ENCODE assay signal across 12 cellular contexts in genomic region chr5:163760498-163760897, GRCh38.
DNase-seq lines count a peak whose midpoint lies in the region; ATAC-seq, FAIRE-seq and TF ChIP-seq lines count a peak whose summit lies in the region.
"Had no signal": no experiment of that assay in that cellular context is flagged by ENCODE, and none has a peak within 500 bp of the region (broad histone marks: within the 10 kb centered on the region; RNA-seq: fewer than 3 reads in every experiment).

No MANE protein-coding gene starts in this region.

- no peak for ATAC-seq in GM19035 (IDR thresholded peaks at IDR 0.05; ENCODE audit: unreplicated experiment)
- ATAC-seq in omental fat pad (ENCODE audit: low FRiP score) = no peak

- no peak for FAIRE-seq in GM12891 (lab: Jason Lieb, UNC)
- FAIRE-seq: frontal cortex had no signal

- H2AFZ ChIP-seq in smooth muscle cell (ENCODE audit: low read depth) = no peak overlapping the region

- 69% methylated on average over 3 of the region's 3 CpGs for WGBS in smooth muscle cell (ENCODE audit: low lambda C conversion rate)

- TF ChIP-seq CTCF in omental fat pad (IDR thresholded peaks at IDR 0.05) (no peak), smooth muscle cell (IDR thresholded peaks at IDR 0.05; ENCODE audit: borderline replicate concordance, insufficient read depth, poor library complexity, severe bottlenecking) (no peak)

- no peaks in the 10 kb centered on the region for H3K4me1 ChIP-seq in smooth muscle cell (ENCODE audit: low read depth)
- H3K4me1 ChIP-seq: left ventricle myocardium inferior, transverse colon had no signal

- no peaks in the 10 kb centered on the region for H3K9me3 ChIP-seq in smooth muscle cell (replicated peaks; ENCODE audit: low read depth)
- H3K9me3 ChIP-seq: transverse colon had no signal

- peaks cover 35% of the 10 kb centered on the region for H3K27me3 ChIP-seq in smooth muscle cell (ENCODE audit: low read depth)
- H3K27me3 ChIP-seq: transverse colon had no signal

- DNase-seq in EL = peak; percentile 91
- peak; percentile 15 for DNase-seq in NOMO-1 treated with DMSO at 0.1 percent for 48 hours (lab: John Stamatoyannopoulos, UW; ENCODE audit: unreplicated experiment)
- peak; percentile 3 for DNase-seq in epithelial cell of prostate (ENCODE audit: low read depth, low spot score)
- DNase-seq in non-pigmented ciliary epithelial cell (ENCODE audit: low read depth) = peak; percentile 97
- DNase-seq in omental fat pad (ENCODE audit: low spot score) = no peak
- DNase-seq in smooth muscle cell (lab: John Stamatoyannopoulos, UW; ENCODE audit: unreplicated experiment) = no peak
- DNase-seq in GM12891 (ENCODE audit: insufficient read length, low spot score) = no peak
- DNase-seq: left ventricle myocardium inferior, NCI-H2081 treated with DMSO at 0.1 percent for 48 hours, transverse colon had no signal

- no peak overlapping the region for H3K9ac ChIP-seq in smooth muscle cell (ENCODE audit: low read depth)

- H3K4me2 ChIP-seq in smooth muscle cell = no peak overlapping the region

- no peaks in the 10 kb centered on the region for H4K20me1 ChIP-seq in smooth muscle cell (ENCODE audit: low read depth)

- no peaks in the 10 kb centered on the region for H3K36me3 ChIP-seq in smooth muscle cell (ENCODE audit: low read depth)
- H3K36me3 ChIP-seq: left ventricle myocardium inferior, transverse colon had no signal

- H3F3A ChIP-seq in smooth muscle cell (ENCODE audit: low read depth) = no peaks in the 10 kb centered on the region

- no peak for TF ChIP-seq POLR2A in GM12891 (IDR thresholded peaks at IDR 0.05; ENCODE audit: low read depth, low read length)

- no peak overlapping the region for H3K4me3 ChIP-seq in smooth muscle cell
- H3K4me3 ChIP-seq: left ventricle myocardium inferior, transverse colon had no signal

- H3K27ac ChIP-seq in epithelial cell of prostate (no peak overlapping the region), smooth muscle cell (ENCODE audit: low read depth) (no peak overlapping the region)
- H3K27ac ChIP-seq: left ventricle myocardium inferior, transverse colon had no signal

- H3K79me2 ChIP-seq in smooth muscle cell (ENCODE audit: low read depth) = no peaks in the 10 kb centered on the region

TF ChIP-seq in GM12891, 5 proteins besides CTCF, POLR2A, EP300 and RAD21:
- TF ChIP-seq TAF1 (IDR thresholded peaks at IDR 0.05; ENCODE audit: low read depth, low read length) (no peak), POLR2AphosphoS5 (IDR thresholded peaks at IDR 0.05; ENCODE audit: low read depth, low read length) (no peak), SPI1 (IDR thresholded peaks at IDR 0.05; ENCODE audit: low read depth, low read length) (no peak), PAX5 (IDR thresholded peaks at IDR 0.05; ENCODE audit: insufficient read depth, low read length, severe bottlenecking) (no peak), POU2F2 (IDR thresholded peaks at IDR 0.05; ENCODE audit: low read depth, low read length) (no peak)
TF ChIP-seq in GM12891: peak in this region for 0.

Comparison
In these comparisons a context has a peak if more than half of its experiments do, and no peak if none do; other contexts are left out.
1. DNase-seq: peak in EL (single experiment), NOMO-1 treated with DMSO at 0.1 percent for 48 hours (single experiment), epithelial cell of prostate (single experiment) and non-pigmented ciliary epithelial cell (single experiment); none in omental fat pad (single experiment), smooth muscle cell (single experiment) and GM12891 (single experiment).